24 cellular contexts compared by ENCODE assay signal in genomic region chr3:10410383-10411002, GRCh38.
"Had no signal": no experiment of that assay in that cellular context is flagged by ENCODE, and none has a peak within 500 bp of the region (broad histone marks: within the 10 kb centered on the region; RNA-seq: fewer than 3 reads in every experiment).

No MANE protein-coding gene starts in this region.

- H3K9me3 Mint-ChIP-seq: activated B cell treated with CpG ODN at 0.5 μM for 24 hours; activated CD4-positive, alpha-beta memory T cell treated with anti-CD3 and anti-CD28 coated beads for 36 hours; activated CD4-positive, alpha-beta T cell treated with anti-CD3 and anti-CD28 coated beads, Interleukin-2, amount 10 ng/mL, durations not matched to agents 7 days and 5 days; activated naive CD4-positive, alpha-beta T cell treated with anti-CD3 and anti-CD28 coated beads, Interleukin-2, amount 50 U/mL, for 72 hours; activated naive CD8-positive, alpha-beta T cell treated with anti-CD3 and anti-CD28 coated beads, Interleukin-2, amount 50 U/mL, for 24 hours; activated T-cell treated with anti-CD3 and anti-CD28 coated beads, Interleukin-2, amount 50 U/mL, for 4 hours had no signal

- H3K27ac Mint-ChIP-seq: activated B cell treated with CpG ODN at 0.5 μM for 24 hours; activated CD4-positive, alpha-beta memory T cell treated with anti-CD3 and anti-CD28 coated beads for 36 hours; activated CD4-positive, alpha-beta T cell treated with anti-CD3 and anti-CD28 coated beads, Interleukin-2, amount 10 ng/mL, durations not matched to agents 7 days and 5 days; activated naive CD8-positive, alpha-beta T cell treated with anti-CD3 and anti-CD28 coated beads, Interleukin-2, amount 50 U/mL, for 24 hours; T-helper 17 cell had no signal

- ATAC-seq: activated naive CD4-positive, alpha-beta T cell treated with anti-CD3 and anti-CD28 coated beads, Interleukin-2, amount 50 U/mL, for 72 hours; activated naive CD8-positive, alpha-beta T cell treated with anti-CD3 and anti-CD28 coated beads, Interleukin-2, amount 50 U/mL, for 24 hours; activated T-cell treated with anti-CD3 and anti-CD28 coated beads, Interleukin-2, amount 50 U/mL, for 4 hours; body of pancreas; T-helper 17 cell had no signal

- H3K36me3 Mint-ChIP-seq: activated CD4-positive, alpha-beta memory T cell treated with anti-CD3 and anti-CD28 coated beads for 36 hours; activated naive CD4-positive, alpha-beta T cell treated with anti-CD3 and anti-CD28 coated beads, Interleukin-2, amount 50 U/mL, for 72 hours had no signal

- DNase-seq: activated B cell treated with CpG ODN at 0.5 μM for 24 hours; activated CD4-positive, alpha-beta memory T cell treated with anti-CD3 and anti-CD28 coated beads for 36 hours; activated CD4-positive, alpha-beta T cell treated with anti-CD3 and anti-CD28 coated beads for 1 hour; activated CD4-positive, alpha-beta T cell treated with anti-CD3 and anti-CD28 coated beads, Interleukin-2, amount 10 ng/mL, durations not matched to agents 7 days and 5 days; activated CD8-positive, alpha-beta memory T cell treated with anti-CD3 and anti-CD28 coated beads for 24 hours; activated effector memory CD4-positive, alpha-beta T cell treated with anti-CD3 and anti-CD28 coated beads, Interleukin-2, amount 50 U/mL, for 16 hours; activated naive CD4-positive, alpha-beta T cell treated with Interleukin-2 at 50 U/mL for 16 hours; activated naive CD8-positive, alpha-beta T cell treated with anti-CD3 and anti-CD28 coated beads, Interleukin-2, amount 50 U/mL, for 24 hours; activated T-cell treated with anti-CD3 and anti-CD28 coated beads, Interleukin-2, amount 50 U/mL, for 4 hours; amniotic stem cell; body of pancreas; KG1; NCI-H1048; NCI-H146; NCI-H2029; NCI-H2107; NCI-H345; NCI-H510A treated with DMSO at 0.1 percent for 48 hours; NCI-H69; PC-9; SHP77 treated with DMSO at 0.1 percent for 48 hours; T-helper 17 cell; T-helper 9 cell had no signal

- H3K4me1 Mint-ChIP-seq: activated B cell treated with CpG ODN at 0.5 μM for 24 hours; activated CD4-positive, alpha-beta T cell treated with anti-CD3 and anti-CD28 coated beads, Interleukin-2, amount 10 ng/mL, durations not matched to agents 7 days and 5 days; activated naive CD8-positive, alpha-beta T cell treated with anti-CD3 and anti-CD28 coated beads, Interleukin-2, amount 50 U/mL, for 24 hours; T-helper 17 cell had no signal

- H3K27me3 Mint-ChIP-seq: activated CD4-positive, alpha-beta memory T cell treated with anti-CD3 and anti-CD28 coated beads for 36 hours; activated naive CD8-positive, alpha-beta T cell treated with anti-CD3 and anti-CD28 coated beads, Interleukin-2, amount 50 U/mL, for 24 hours had no signal

- H3K4me3 Mint-ChIP-seq: activated B cell treated with CpG ODN at 0.5 μM for 24 hours; activated CD4-positive, alpha-beta memory T cell treated with anti-CD3 and anti-CD28 coated beads for 36 hours; activated CD4-positive, alpha-beta T cell treated with anti-CD3 and anti-CD28 coated beads, Interleukin-2, amount 10 ng/mL, durations not matched to agents 7 days and 5 days; activated naive CD8-positive, alpha-beta T cell treated with anti-CD3 and anti-CD28 coated beads, Interleukin-2, amount 50 U/mL, for 24 hours; activated T-cell treated with anti-CD3 and anti-CD28 coated beads, Interleukin-2, amount 50 U/mL, for 4 hours; T-helper 17 cell had no signal
